Comparison of ENCODE assay signal across 8 cellular contexts in the genomic region with DNA sequence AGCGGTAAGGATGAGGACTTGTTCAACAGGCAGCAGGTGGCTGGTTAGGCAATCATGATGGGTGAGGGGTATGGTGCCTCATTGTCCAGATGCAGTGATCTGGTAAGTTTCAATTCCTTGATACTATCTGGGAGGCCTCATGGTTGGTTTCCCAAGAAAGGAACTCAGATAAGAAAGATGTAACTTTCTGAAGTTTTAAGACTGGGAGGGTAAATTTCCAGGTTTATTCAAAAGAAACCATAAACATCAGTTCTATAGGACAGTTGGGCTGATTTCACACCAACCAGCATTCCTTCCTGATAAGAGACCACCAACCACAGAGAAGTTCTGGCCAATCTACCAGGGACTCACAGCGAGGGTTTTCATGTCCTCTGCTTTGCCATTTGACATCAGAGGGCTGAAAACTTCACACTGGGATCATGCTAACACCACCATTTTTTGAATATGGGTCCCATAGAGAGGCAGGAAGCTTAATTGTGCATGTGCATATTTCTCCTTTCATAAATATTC. TPM values are rescaled to one million over a fixed set of nuclear protein-coding genes. Genes with fewer than 3 reads are reported as not detected.
DNase-seq lines count a peak whose midpoint lies in the region; ATAC-seq and TF ChIP-seq lines count a peak whose summit lies in the region.

No MANE protein-coding gene starts in this region.

- 100% methylated on average over 2 of the region's 2 CpGs for WGBS in smooth muscle cell (ENCODE audit: low lambda C conversion rate)

- DNase-seq in DMS53 (lab: John Stamatoyannopoulos, UW), result peak; percentile 10
- no peak for DNase-seq in DMS53 treated with DMSO at 0.1 percent for 48 hours (lab: John Stamatoyannopoulos, UW; ENCODE audit: unreplicated experiment)
- no peak for DNase-seq in T-helper 17 cell
- DNase-seq in foreskin fibroblast, result no peak
- no peak for DNase-seq in smooth muscle cell (lab: John Stamatoyannopoulos, UW; ENCODE audit: unreplicated experiment)
- DNase-seq in effector CD8-positive, alpha-beta T cell (lab: John Stamatoyannopoulos, UW), result no peak
- DNase-seq in AG08395 (ENCODE audit: low spot score), result no peak
- DNase-seq in activated gamma-delta T cell treated with Interleukin-2 at 50 U/mL for 16 hours, result no peak

- no peak overlapping the region for H3K9ac ChIP-seq in smooth muscle cell (ENCODE audit: low read depth)

- H2AFZ ChIP-seq in smooth muscle cell (ENCODE audit: low read depth), result peak overlapping the region; percentile 94

- H3K27me3 ChIP-seq in smooth muscle cell (ENCODE audit: low read depth), result no peaks in the 10 kb centered on the region

- no peaks in the 10 kb centered on the region for H3F3A ChIP-seq in smooth muscle cell (ENCODE audit: low read depth)

- H3K4me1 Mint-ChIP-seq in T-helper 17 cell, result peaks cover 10% of the 10 kb centered on the region

- H3K27me3 Mint-ChIP-seq in T-helper 17 cell, result peaks cover 4% of the 10 kb centered on the region

- H3K36me3 Mint-ChIP-seq in T-helper 17 cell (ENCODE audit: low read depth), result peaks cover 5% of the 10 kb centered on the region

- no peaks in the 10 kb centered on the region for H3K36me3 ChIP-seq in smooth muscle cell (ENCODE audit: low read depth)

- ATAC-seq in T-helper 17 cell, result no peak

- H3K4me3 Mint-ChIP-seq in T-helper 17 cell, result peak overlapping the region; percentile 93

- H3K27ac ChIP-seq in smooth muscle cell (ENCODE audit: low read depth), result peak overlapping the region; percentile 78

- H4K20me1 ChIP-seq in smooth muscle cell (ENCODE audit: low read depth), result peaks cover 11% of the 10 kb centered on the region

- peak overlapping the region; percentile 100 for H3K4me2 ChIP-seq in smooth muscle cell

- TF ChIP-seq CTCF in foreskin fibroblast (IDR thresholded peaks at IDR 0.05; ENCODE audit: low read depth, low read length), result no peak
- no peak for TF ChIP-seq CTCF in smooth muscle cell (IDR thresholded peaks at IDR 0.05; ENCODE audit: borderline replicate concordance, insufficient read depth, poor library complexity, severe bottlenecking)

- H3K9me3 ChIP-seq in T-helper 17 cell (ENCODE audit: control insufficient read depth, low read length, poor library complexity, severe bottlenecking), result peaks cover 6% of the 10 kb centered on the region
- no peaks in the 10 kb centered on the region for H3K9me3 ChIP-seq in smooth muscle cell (replicated peaks; ENCODE audit: low read depth)

- peaks cover 10% of the 10 kb centered on the region for H3K4me1 ChIP-seq in smooth muscle cell (ENCODE audit: low read depth)

- H3K4me3 ChIP-seq in foreskin fibroblast (ENCODE audit: low read depth in 1 of 2, low read length in 2 of 2) (peak overlapping the region; percentile 87 to 98), smooth muscle cell (peak overlapping the region; percentile 84)

- peaks cover 13% of the 10 kb centered on the region for H3K79me2 ChIP-seq in smooth muscle cell (ENCODE audit: low read depth)

- H3K27ac Mint-ChIP-seq in T-helper 17 cell, result peak overlapping the region; percentile 51

RNA-seq across cellular contexts. Expression of gene AGGF1, which starts 0.8 kb away (rescaled TPM):
- total RNA-seq in T-helper 17 cell (10 to 100 TPM; 14.1 to 14.8 TPM), smooth muscle cell (24.3 and 27.6 TPM in 2 replicates)
- polyA plus RNA-seq in smooth muscle cell, result 18.5 and 21.5 TPM in 2 replicates

RNA-seq across cellular contexts. Expression of gene ZBED3, which starts 57.7 kb away (rescaled TPM):
- total RNA-seq in T-helper 17 cell (1 to 10 TPM in 1 of 2 donors, under 1 TPM in 1; 0.94 to 2.0 TPM), smooth muscle cell (0.81 and 1.6 TPM in 2 replicates)
- 4.6 and 4.8 TPM in 2 replicates for polyA plus RNA-seq in smooth muscle cell
